16 cellular contexts compared by ENCODE assay signal in genomic region chr6:466564-466963, GRCh38.
"Had no signal": no experiment of that assay in that cellular context is flagged by ENCODE, and none has a peak within 500 bp of the region (broad histone marks: within the 10 kb centered on the region; RNA-seq: fewer than 3 reads in every experiment).

No MANE protein-coding gene starts in this region.

- H3K9me3 ChIP-seq: ascending aorta, stomach had no signal

- H3K36me3 Mint-ChIP-seq: activated naive CD4-positive, alpha-beta T cell treated with anti-CD3 and anti-CD28 coated beads, Interleukin-2, amount 10 ng/mL, durations not matched to agents 7 days and 5 days; natural killer cell treated with Interleukin-12 subunit alpha and Interleukin-12 subunit beta and Interleukin-15 and Interleukin-18, amount 100 ng/mL, for 72 hours had no signal

- H3K4me3 ChIP-seq: ascending aorta, coronary artery, lung, stomach had no signal

- H3K4me1 ChIP-seq: ascending aorta, stomach had no signal

- H3K27ac Mint-ChIP-seq: activated T-helper 2 cell treated with anti-CD3 and anti-CD28 coated beads, Interferon-gamma antibody, Interleukin-2, Interleukin-4, amounts not matched to agents 10 μg/mL and 5 μg/mL and 100 μg/mL, durations not matched to agents 14 hours and 24 hours and 36 hours had no signal

- DNase-seq: activated CD4-positive, alpha-beta T cell treated with anti-CD3 and anti-CD28 coated beads, Interleukin-2, amount 50 U/mL, for 4 hours; activated CD8-positive, alpha-beta memory T cell treated with anti-CD3 and anti-CD28 coated beads, Interleukin-2, amount 50 U/mL, for 48 hours; activated naive CD4-positive, alpha-beta T cell treated with anti-CD3 and anti-CD28 coated beads, Interleukin-2, amount 10 ng/mL, durations not matched to agents 7 days and 5 days; hypothalamus; islet precursor cell; nucleus accumbens; stimulated activated CD4-positive, alpha-beta T cell treated with anti-CD3 and anti-CD28 coated beads, Interleukin-1b, Interleukin-23, amount 100 ng/mL, for 48 hours; stomach; T-helper 1 cell; trophoblast cell had no signal

- H3K36me3 ChIP-seq: ascending aorta, stomach had no signal

- H3K27ac ChIP-seq: ascending aorta, coronary artery, stomach had no signal

- H3K4me3 Mint-ChIP-seq: activated naive CD4-positive, alpha-beta T cell treated with anti-CD3 and anti-CD28 coated beads, Interleukin-2, amount 10 ng/mL, durations not matched to agents 7 days and 5 days; central memory CD8-positive, alpha-beta T cell; natural killer cell treated with Interleukin-12 subunit alpha and Interleukin-12 subunit beta and Interleukin-15 and Interleukin-18, amount 100 ng/mL, for 72 hours had no signal

- H3K27me3 ChIP-seq: ascending aorta had no signal

- H3K9me3 Mint-ChIP-seq: activated naive CD4-positive, alpha-beta T cell treated with anti-CD3 and anti-CD28 coated beads, Interleukin-2, amount 10 ng/mL, durations not matched to agents 7 days and 5 days; activated T-helper 2 cell treated with anti-CD3 and anti-CD28 coated beads, Interferon-gamma antibody, Interleukin-2, Interleukin-4, amounts not matched to agents 10 μg/mL and 5 μg/mL and 100 μg/mL, durations not matched to agents 14 hours and 24 hours and 36 hours; central memory CD8-positive, alpha-beta T cell; natural killer cell treated with Interleukin-12 subunit alpha and Interleukin-12 subunit beta and Interleukin-15 and Interleukin-18, amount 100 ng/mL, for 72 hours had no signal
